Comparison of ENCODE assay signal across 11 cellular contexts in the genomic region with DNA sequence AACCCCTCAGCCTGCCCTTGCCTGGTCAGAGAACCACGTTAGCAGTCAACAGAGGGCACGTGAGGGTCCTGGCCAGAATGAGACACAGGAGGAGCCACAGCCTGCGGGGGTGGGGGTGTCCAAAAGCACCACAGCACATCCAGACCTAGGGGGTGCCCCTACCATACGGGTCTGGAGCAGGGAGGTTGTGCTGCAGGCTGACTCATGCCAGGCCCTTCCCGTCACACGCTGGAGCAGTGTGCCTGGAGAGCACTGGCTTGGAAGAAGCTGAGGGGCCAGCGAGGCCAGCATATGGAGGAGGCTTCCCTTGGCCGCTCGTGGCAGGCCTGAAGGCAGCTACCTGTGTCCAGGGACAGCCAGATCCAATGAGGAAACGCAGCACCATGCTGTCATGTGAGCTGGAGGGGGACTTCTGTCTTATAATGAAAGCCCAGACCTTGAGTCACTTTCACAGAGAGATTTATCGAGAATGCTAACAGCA. TPM values are rescaled to one million over a fixed set of nuclear protein-coding genes. Genes with fewer than 3 reads are reported as not detected.
A peak's percentile ranks its signal among the peaks of the same experiment; 100 is the strongest.
DNase-seq lines count a peak whose midpoint lies in the region; ATAC-seq, FAIRE-seq and TF ChIP-seq lines count a peak whose summit lies in the region.
"Had no signal": no experiment of that assay in that cellular context is flagged by ENCODE, and none has a peak within 500 bp of the region (broad histone marks: within the 10 kb centered on the region; RNA-seq: fewer than 3 reads in every experiment).

No MANE protein-coding gene starts in this region.

- peak overlapping the region; percentile 60 for H3K27ac Mint-ChIP-seq in activated T-helper 2 cell treated with anti-CD3 and anti-CD28 coated beads, Interferon-gamma antibody, Interleukin-2, Interleukin-4, amounts not matched to agents 10 μg/mL and 5 μg/mL and 100 μg/mL, durations not matched to agents 14 hours and 24 hours and 36 hours

- peaks cover 10% of the 10 kb centered on the region for H3K36me3 Mint-ChIP-seq in activated T-helper 2 cell treated with anti-CD3 and anti-CD28 coated beads, Interferon-gamma antibody, Interleukin-2, Interleukin-4, amounts not matched to agents 10 μg/mL and 5 μg/mL and 100 μg/mL, durations not matched to agents 14 hours and 24 hours and 36 hours (ENCODE audit: low read depth)

- intact Hi-C loops in activated T-helper 2 cell treated with anti-CD3 and anti-CD28 coated beads, Interferon-gamma antibody, Interleukin-2, Interleukin-4, amounts not matched to agents 10 μg/mL and 5 μg/mL and 100 μg/mL, durations not matched to agents 14 hours and 24 hours and 36 hours (cut with micrococcal nuclease), result loop anchor here (5.0 kb wide), 1 partner anchor 49 kb away; a partner anchor contains a TSS

- FAIRE-seq in GM12891 (lab: Jason Lieb, UNC), result no peak

- no peaks in the 10 kb centered on the region for H3K9me3 Mint-ChIP-seq in activated T-helper 2 cell treated with anti-CD3 and anti-CD28 coated beads, Interferon-gamma antibody, Interleukin-2, Interleukin-4, amounts not matched to agents 10 μg/mL and 5 μg/mL and 100 μg/mL, durations not matched to agents 14 hours and 24 hours and 36 hours
- H3K9me3 Mint-ChIP-seq: central memory CD8-positive, alpha-beta T cell had no signal

- TF ChIP-seq CTCF in AG09309 (IDR thresholded peaks at IDR 0.05; ENCODE audit: control insufficient read depth, insufficient read depth, low read depth, low read length, missing control alignments) (no peak), kidney epithelial cell (IDR thresholded peaks at IDR 0.05; ENCODE audit: insufficient read depth, low read length, poor library complexity, severe bottlenecking) (no peak)

- ATAC-seq in GM18517 (IDR thresholded peaks at IDR 0.05; ENCODE audit: unreplicated experiment) (no peak), HG03139 (IDR thresholded peaks at IDR 0.05; ENCODE audit: unreplicated experiment) (no peak), GM21367 (IDR thresholded peaks at IDR 0.05; ENCODE audit: unreplicated experiment) (no peak)

- peak; percentile 20 for DNase-seq in AG09309 (ENCODE audit: low read depth)
- DNase-seq in HK-2 (ENCODE audit: unreplicated experiment), result peak; percentile 76
- no peak for DNase-seq in activated T-helper 2 cell treated with anti-CD3 and anti-CD28 coated beads, Interferon-gamma antibody, Interleukin-2, Interleukin-4, amounts not matched to agents 10 μg/mL and 5 μg/mL and 100 μg/mL, durations not matched to agents 14 hours and 24 hours and 36 hours (ENCODE audit: low spot score)
- DNase-seq in kidney epithelial cell (ENCODE audit: low read depth), result peak; percentile 31
- no peak for DNase-seq in GM12891 (ENCODE audit: insufficient read length, low spot score)
- DNase-seq: NCI-H1436 had no signal

- H3K4me3 Mint-ChIP-seq in activated T-helper 2 cell treated with anti-CD3 and anti-CD28 coated beads, Interferon-gamma antibody, Interleukin-2, Interleukin-4, amounts not matched to agents 10 μg/mL and 5 μg/mL and 100 μg/mL, durations not matched to agents 14 hours and 24 hours and 36 hours (ENCODE audit: low read depth), result peak overlapping the region; percentile 88

- H3K4me3 ChIP-seq in AG09309 (ENCODE audit: control insufficient read depth, low read depth, low read length) (no peak overlapping the region), kidney epithelial cell (ENCODE audit: low read depth, low read length) (no peak overlapping the region)
- H3K4me3 ChIP-seq: prostate gland had no signal

- H3K27me3 Mint-ChIP-seq in activated T-helper 2 cell treated with anti-CD3 and anti-CD28 coated beads, Interferon-gamma antibody, Interleukin-2, Interleukin-4, amounts not matched to agents 10 μg/mL and 5 μg/mL and 100 μg/mL, durations not matched to agents 14 hours and 24 hours and 36 hours (ENCODE audit: low read depth), result no peaks in the 10 kb centered on the region
- H3K27me3 Mint-ChIP-seq: central memory CD8-positive, alpha-beta T cell had no signal

- H3K4me1 Mint-ChIP-seq in activated T-helper 2 cell treated with anti-CD3 and anti-CD28 coated beads, Interferon-gamma antibody, Interleukin-2, Interleukin-4, amounts not matched to agents 10 μg/mL and 5 μg/mL and 100 μg/mL, durations not matched to agents 14 hours and 24 hours and 36 hours (ENCODE audit: low read depth), result peaks cover 8% of the 10 kb centered on the region

- no peaks in the 10 kb centered on the region for H3K36me3 ChIP-seq in kidney epithelial cell (ENCODE audit: control insufficient read depth, insufficient read depth, low read length)
- H3K36me3 ChIP-seq: prostate gland had no signal

- no peak for TF ChIP-seq POLR2A in GM12891 (IDR thresholded peaks at IDR 0.05; ENCODE audit: low read depth, low read length)

- no peaks in the 10 kb centered on the region for H3K27me3 ChIP-seq in kidney epithelial cell (ENCODE audit: control insufficient read depth, insufficient read depth, low read length)

TF ChIP-seq in GM12891, 5 proteins besides CTCF, POLR2A, EP300 and RAD21:
- TF ChIP-seq SPI1 (IDR thresholded peaks at IDR 0.05; ENCODE audit: low read depth, low read length), result no peak
- TF ChIP-seq TAF1 (IDR thresholded peaks at IDR 0.05; ENCODE audit: low read depth, low read length), result no peak
- TF ChIP-seq PAX5 (IDR thresholded peaks at IDR 0.05; ENCODE audit: insufficient read depth, low read length, severe bottlenecking), result no peak
- no peak for TF ChIP-seq POU2F2 (IDR thresholded peaks at IDR 0.05; ENCODE audit: low read depth, low read length)
- TF ChIP-seq POLR2AphosphoS5 (IDR thresholded peaks at IDR 0.05; ENCODE audit: low read depth, low read length), result no peak

RNA-seq across cellular contexts. Expression of a gene that starts 1.5 kb away (rescaled TPM):
- 150 and 151 TPM in 2 replicates for total RNA-seq in activated T-helper 2 cell treated with anti-CD3 and anti-CD28 coated beads, Interferon-gamma antibody, Interleukin-2, Interleukin-4, amounts not matched to agents 10 μg/mL and 5 μg/mL and 100 μg/mL, durations not matched to agents 14 hours and 24 hours and 36 hours
- 193 and 225 TPM in 2 replicates for total RNA-seq in kidney epithelial cell
- 41.7 TPM for polyA plus RNA-seq in GM12891 (2012; ENCODE audit: low read depth, missing spikeins)

RNA-seq across cellular contexts. Expression of a gene that starts 48.6 kb away (rescaled TPM):
- total RNA-seq in activated T-helper 2 cell treated with anti-CD3 and anti-CD28 coated beads, Interferon-gamma antibody, Interleukin-2, Interleukin-4, amounts not matched to agents 10 μg/mL and 5 μg/mL and 100 μg/mL, durations not matched to agents 14 hours and 24 hours and 36 hours, result 2.1 and 2.7 TPM in 2 replicates
- 6.7 and 11.9 TPM in 2 replicates for total RNA-seq in kidney epithelial cell
- 1.6 TPM for polyA plus RNA-seq in GM12891 (2012; ENCODE audit: low read depth, missing spikeins)

RNA-seq across cellular contexts. Expression of a gene that starts 49.6 kb away (rescaled TPM):
- 107 and 108 TPM in 2 replicates for total RNA-seq in activated T-helper 2 cell treated with anti-CD3 and anti-CD28 coated beads, Interferon-gamma antibody, Interleukin-2, Interleukin-4, amounts not matched to agents 10 μg/mL and 5 μg/mL and 100 μg/mL, durations not matched to agents 14 hours and 24 hours and 36 hours
- total RNA-seq in kidney epithelial cell, result 56.2 and 72.2 TPM in 2 replicates
- polyA plus RNA-seq in GM12891 (2012; ENCODE audit: low read depth, missing spikeins), result 21.1 TPM

Comparison
In these comparisons a context has a peak if more than half of its experiments do, and no peak if none do; other contexts are left out.
1. DNase-seq: peak in AG09309 (single experiment), HK-2 (single experiment) and kidney epithelial cell (single experiment); none in activated T-helper 2 cell treated with anti-CD3 and anti-CD28 coated beads, Interferon-gamma antibody, Interleukin-2, Interleukin-4, amounts not matched to agents 10 μg/mL and 5 μg/mL and 100 μg/mL, durations not matched to agents 14 hours and 24 hours and 36 hours (single experiment) and GM12891 (single experiment).